8 cellular contexts compared by ENCODE assay signal in the genomic region with DNA sequence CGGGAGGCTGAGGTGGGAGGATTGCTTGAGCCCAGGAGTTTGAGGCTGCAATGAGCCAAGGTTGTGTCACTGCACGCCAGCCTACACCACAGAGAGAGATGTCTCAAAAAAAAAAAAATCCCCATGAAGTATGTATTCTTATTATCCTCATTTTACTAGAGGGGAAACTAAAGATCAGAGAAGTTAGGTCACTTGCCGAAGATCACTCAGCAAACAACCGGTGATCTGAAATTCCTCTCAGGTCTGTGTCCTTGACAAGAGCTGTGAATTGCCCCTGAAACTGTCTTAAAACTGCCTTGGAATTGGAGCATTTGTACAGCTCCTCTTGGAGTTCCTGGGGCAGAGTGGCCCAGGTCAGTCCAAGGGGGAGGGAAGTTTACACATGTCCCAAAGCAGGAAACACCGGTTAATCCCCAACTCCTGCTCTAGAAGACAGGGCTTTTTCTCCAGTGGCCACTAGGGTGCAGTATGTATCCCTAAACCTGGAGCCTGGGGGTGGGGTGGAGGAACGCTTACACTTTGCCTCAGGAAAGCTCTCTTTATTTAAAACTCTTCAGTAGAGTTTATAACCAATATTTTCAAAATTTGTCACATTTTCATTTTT. TPM values are rescaled to one million over a fixed set of nuclear protein-coding genes. Genes with fewer than 3 reads are reported as not detected.
DNase-seq lines count a peak whose midpoint lies in the region; ATAC-seq and TF ChIP-seq lines count a peak whose summit lies in the region.

No MANE protein-coding gene starts in this region.

- no peaks in the 10 kb centered on the region for H3K27me3 ChIP-seq in lung (ENCODE audit: control insufficient read depth, insufficient read depth)

- H3K4me1 ChIP-seq in lung (ENCODE audit: control insufficient read depth in 2 of 2, insufficient read depth in 2 of 2, low read length in 2 of 2): no peaks in the 10 kb centered on the region

- H3K27ac Mint-ChIP-seq in activated CD4-positive, alpha-beta memory T cell treated with anti-CD3 and anti-CD28 coated beads for 36 hours: no peak overlapping the region

- intact Hi-C loops in activated CD4-positive, alpha-beta memory T cell treated with anti-CD3 and anti-CD28 coated beads for 36 hours (cut with micrococcal nuclease): loop anchor here (1.0 to 10.0 kb wide), 4 partner anchors 41 to 350 kb away; a partner anchor contains a TSS

- H3K4me3 Mint-ChIP-seq in activated CD4-positive, alpha-beta memory T cell treated with anti-CD3 and anti-CD28 coated beads for 36 hours: no peak overlapping the region

- H3K27me3 Mint-ChIP-seq in activated CD4-positive, alpha-beta memory T cell treated with anti-CD3 and anti-CD28 coated beads for 36 hours: no peaks in the 10 kb centered on the region

- peaks cover 4% of the 10 kb centered on the region for H3K4me1 Mint-ChIP-seq in activated CD4-positive, alpha-beta memory T cell treated with anti-CD3 and anti-CD28 coated beads for 36 hours (ENCODE audit: low read depth)

- peak overlapping the region in 1 of 2 donors; percentile 32 for H3K27ac ChIP-seq in lung (ENCODE audit: low read depth in 1 of 2, low read length in 1 of 2)

- H3K36me3 Mint-ChIP-seq in activated CD4-positive, alpha-beta memory T cell treated with anti-CD3 and anti-CD28 coated beads for 36 hours: peaks cover 7% of the 10 kb centered on the region

- POLR2A ChIA-PET in activated CD4-positive, alpha-beta memory T cell treated with anti-CD3 and anti-CD28 coated beads for 36 hours (lab: Charles Lee): interaction anchor here (0.6 to 1.2 kb wide), 2 partner anchors 92 to 232 kb away, joined by 3 to 4 read pairs; no protein-coding TSS in a partner anchor

- 57 to 60% methylated on average over 6 of the region's 6 CpGs for WGBS in lung, 2 donors

- no peaks in the 10 kb centered on the region for H3K9me3 Mint-ChIP-seq in activated CD4-positive, alpha-beta memory T cell treated with anti-CD3 and anti-CD28 coated beads for 36 hours

- CTCF ChIA-PET in activated CD4-positive, alpha-beta memory T cell treated with anti-CD3 and anti-CD28 coated beads for 36 hours (lab: Charles Lee): interaction anchor here (0.6 to 5.5 kb wide), 36 partner anchors 9 to 404 kb away, joined by 3 to 84 read pairs (median 6); a partner anchor contains a TSS

- H3K4me3 ChIP-seq in lung: no peak overlapping the region

- DNase-seq in GM04504 (ENCODE audit: low read depth) (peak; percentile 51), NCI-H526 treated with DMSO at 0.1 percent for 48 hours (lab: John Stamatoyannopoulos, UW) (peak; percentile 51), lung (ENCODE audit: low spot score) (peak; percentile 80)
- peak; percentile 79 for DNase-seq in activated CD4-positive, alpha-beta memory T cell treated with anti-CD3 and anti-CD28 coated beads for 36 hours
- DNase-seq in effector CD4-positive, alpha-beta T cell: peak; percentile 57
- peak; percentile 46 for DNase-seq in stimulated activated CD8-positive, alpha-beta memory T cell treated with anti-CD3 and anti-CD28 coated beads, Interleukin-12 subunit alpha, Interleukin-12 subunit beta, amount 100 ng/mL, for 1 hour (ENCODE audit: low read depth)

- peak; percentile 61 for ATAC-seq in HG02981 (IDR thresholded peaks at IDR 0.05; ENCODE audit: unreplicated experiment)
- peak; percentile 89 for ATAC-seq in lung (ENCODE audit: insufficient read depth, low FRiP score)
- ATAC-seq in HG02588 (IDR thresholded peaks at IDR 0.05; ENCODE audit: unreplicated experiment): no peak

- H3K36me3 ChIP-seq in lung (ENCODE audit: control insufficient read depth in 2 of 2, insufficient read depth in 2 of 2, low read length in 2 of 2): peaks cover 17 to 18% of the 10 kb centered on the region in 2 donors

- H3K9me3 ChIP-seq in lung (ENCODE audit: control insufficient read depth in 2 of 2, insufficient read depth in 1 of 2, low read length in 1 of 2): no peaks in the 10 kb centered on the region

- peak; percentile 74 for TF ChIP-seq CTCF in lung (IDR thresholded peaks at IDR 0.05; ENCODE audit: control extremely low read depth, extremely low read depth)

RNA-seq across cellular contexts. Expression of a gene that starts 27.6 kb away (rescaled TPM):
- under 1 TPM; 0.12 to 0.36 TPM for total RNA-seq in activated CD4-positive, alpha-beta memory T cell treated with anti-CD3 and anti-CD28 coated beads for 36 hours
- total RNA-seq in lung: 1 to 10 TPM in 1 of 2 donors, under 1 TPM in 1; 0.74 to 3.9 TPM
- polyA plus RNA-seq in lung: 1 to 10 TPM in 1 of 2 donors, under 1 TPM in 1; 0.80 to 2.2 TPM
